In genomic region chr12:113162102-113163029, GRCh38 we compare ENCODE assay signal across 9 cellular contexts. TPM values are rescaled to one million over a fixed set of nuclear protein-coding genes. Genes with fewer than 3 reads are reported as not detected.
DNase-seq lines count a peak whose midpoint lies in the region; ATAC-seq and TF ChIP-seq lines count a peak whose summit lies in the region.
"Had no signal": no experiment of that assay in that cellular context is flagged by ENCODE, and none has a peak within 500 bp of the region (broad histone marks: within the 10 kb centered on the region; RNA-seq: fewer than 3 reads in every experiment).

No MANE protein-coding gene starts in this region.

- H3K9ac ChIP-seq in SK-N-SH, result no peak overlapping the region
- no peak overlapping the region for H3K9ac ChIP-seq in smooth muscle cell (ENCODE audit: low read depth)
- H3K9ac ChIP-seq: KMS-11 had no signal

- ATAC-seq in foreskin keratinocyte (peak; percentile 5), gastroesophageal sphincter (no peak)

- H3K79me2 ChIP-seq in SK-N-SH (ENCODE audit: insufficient read depth) (no peaks in the 10 kb centered on the region), smooth muscle cell (ENCODE audit: low read depth) (no peaks in the 10 kb centered on the region)

- TF ChIP-seq RAD21 in SK-N-SH (IDR thresholded peaks at IDR 0.05; ENCODE audit: low read length), result no peak

- no peak for TF ChIP-seq POLR2A in gastroesophageal sphincter (IDR thresholded peaks at IDR 0.05)
- TF ChIP-seq POLR2A in tibial nerve (IDR thresholded peaks at IDR 0.05), result no peak

- no peak for TF ChIP-seq CTCF in SK-N-SH (IDR thresholded peaks at IDR 0.05)
- TF ChIP-seq CTCF in foreskin keratinocyte (conservative IDR thresholded peaks at IDR 0.05), result no peak
- TF ChIP-seq CTCF in smooth muscle cell (IDR thresholded peaks at IDR 0.05; ENCODE audit: borderline replicate concordance, insufficient read depth, poor library complexity, severe bottlenecking), result no peak
- TF ChIP-seq CTCF in gastroesophageal sphincter (IDR thresholded peaks at IDR 0.05), result no peak
- no peak for TF ChIP-seq CTCF in tibial nerve (IDR thresholded peaks at IDR 0.05)

- H3K4me3 ChIP-seq in SK-N-SH (ENCODE audit: low read depth in 2 of 2, low read length in 1 of 2) (no peak overlapping the region; a peak in 1 of 4 replicates), smooth muscle cell (no peak overlapping the region), gastroesophageal sphincter (no peak overlapping the region), tibial nerve (no peak overlapping the region)

- H3F3A ChIP-seq in SK-N-SH (replicated peaks; ENCODE audit: insufficient read depth), result no peaks in the 10 kb centered on the region
- H3F3A ChIP-seq in smooth muscle cell (ENCODE audit: low read depth), result no peaks in the 10 kb centered on the region

- DNase-seq in DMS79 treated with DMSO at 0.1 percent for 48 hours (lab: John Stamatoyannopoulos, UW) (peak; percentile 15), DMS79 (lab: John Stamatoyannopoulos, UW) (no peak), SK-N-SH (peak; percentile 79), foreskin keratinocyte (no peak), smooth muscle cell (lab: John Stamatoyannopoulos, UW; ENCODE audit: unreplicated experiment) (peak; percentile 16), tibial nerve (ENCODE audit: low spot score in 2 of 2) (no peak)
- no peak for DNase-seq in activated naive CD4-positive, alpha-beta T cell treated with anti-CD3 and anti-CD28 coated beads, Interleukin-2, amount 50 U/mL, for 16 hours

- 81% methylated on average over 15 of the region's 25 CpGs for WGBS in SK-N-SH (ENCODE audit: low lambda C conversion rate)
- WGBS in smooth muscle cell (ENCODE audit: low lambda C conversion rate), result 77% methylated on average over 19 of the region's 25 CpGs
- 83 to 100% methylated on average over 1 of the region's 25 CpGs for WGBS in gastroesophageal sphincter (ENCODE audit: low coverage in 1 of 2), 2 donors
- 84 to 89% methylated on average over 22 to 25 of the region's 25 CpGs for WGBS in tibial nerve, 2 donors

- H3K36me3 ChIP-seq in SK-N-SH (replicated peaks in 1 of 2; ENCODE audit: control insufficient read depth in 1 of 2, insufficient read depth in 2 of 2, low read length in 1 of 2) (peaks cover 13 to 55% of the 10 kb centered on the region in 2 experiments), smooth muscle cell (ENCODE audit: low read depth) (no peaks in the 10 kb centered on the region), gastroesophageal sphincter (peaks cover 0 to 100% of the 10 kb centered on the region in 2 donors), tibial nerve (peaks cover 2 to 100% (median 42%) of the 10 kb centered on the region in 3 donors)

- H2AFZ ChIP-seq in SK-N-SH (ENCODE audit: low read depth) (no peak overlapping the region), smooth muscle cell (ENCODE audit: low read depth) (no peak overlapping the region)

- peak overlapping the region in 1 of 2 experiments; percentile 76; a peak in 2 of 4 replicates for H3K27ac ChIP-seq in SK-N-SH (ENCODE audit: low read depth in 2 of 2, low read length in 1 of 2)
- H3K27ac ChIP-seq in foreskin keratinocyte, result no peak overlapping the region
- no peak overlapping the region for H3K27ac ChIP-seq in smooth muscle cell (ENCODE audit: low read depth)
- H3K27ac ChIP-seq in gastroesophageal sphincter, result no peak overlapping the region
- H3K27ac ChIP-seq in tibial nerve, result no peak overlapping the region
- H3K27ac ChIP-seq: KMS-11 had no signal

- H3K9me3 ChIP-seq in SK-N-SH (no peaks in the 10 kb centered on the region), smooth muscle cell (replicated peaks; ENCODE audit: low read depth) (no peaks in the 10 kb centered on the region), gastroesophageal sphincter (no peaks in the 10 kb centered on the region), tibial nerve (no peaks in the 10 kb centered on the region)

- H3K27me3 ChIP-seq in SK-N-SH (ENCODE audit: insufficient read depth) (no peaks in the 10 kb centered on the region), foreskin keratinocyte (no peaks in the 10 kb centered on the region), smooth muscle cell (ENCODE audit: low read depth) (no peaks in the 10 kb centered on the region), gastroesophageal sphincter (no peaks in the 10 kb centered on the region), tibial nerve (no peaks in the 10 kb centered on the region)

- peaks cover 7 to 23% of the 10 kb centered on the region in 2 experiments; a peak in 2 of 4 replicates for H3K4me1 ChIP-seq in SK-N-SH (ENCODE audit: control insufficient read depth in 1 of 2, insufficient read depth in 2 of 2, low read depth in 1 of 2, low read length in 1 of 2)
- no peaks in the 10 kb centered on the region for H3K4me1 ChIP-seq in foreskin keratinocyte
- peaks cover 9% of the 10 kb centered on the region for H3K4me1 ChIP-seq in smooth muscle cell (ENCODE audit: low read depth)
- H3K4me1 ChIP-seq in gastroesophageal sphincter, result no peaks in the 10 kb centered on the region
- H3K4me1 ChIP-seq in tibial nerve, result no peaks in the 10 kb centered on the region

- H3K4me2 ChIP-seq in SK-N-SH (no peak overlapping the region), smooth muscle cell (no peak overlapping the region)
- H3K4me2 ChIP-seq: KMS-11 had no signal

- H4K20me1 ChIP-seq in SK-N-SH (ENCODE audit: insufficient read depth) (peaks cover 8% of the 10 kb centered on the region; the same call in 1 of the 2 replicates), smooth muscle cell (ENCODE audit: low read depth) (peaks cover 10% of the 10 kb centered on the region)

- TF ChIP-seq EP300 in SK-N-SH (IDR thresholded peaks at IDR 0.05; ENCODE audit: borderline replicate concordance in 1 of 2, low read depth in 1 of 2, low read length in 1 of 2) (no peak), gastroesophageal sphincter (IDR thresholded peaks at IDR 0.05) (no peak), tibial nerve (IDR thresholded peaks at IDR 0.05) (no peak)

- CTCF ChIA-PET in SK-N-SH (lab: Yijun Ruan, JAX), result interaction anchor here (0.8 to 5.6 kb wide), 6 partner anchors 9 to 170 kb away, joined by 3 to 39 read pairs (median 6); no protein-coding TSS in a partner anchor

- POLR2A ChIA-PET in SK-N-SH (lab: Yijun Ruan, JAX), result interaction anchor here (0.9 to 1.6 kb wide), 5 partner anchors 8 to 23 kb away, joined by 3 to 4 read pairs (median 3); partner anchors contain the start of genes CFAP73, DDX54 and RITA1

- no peaks in the 10 kb centered on the region for H3K9me2 ChIP-seq in SK-N-SH

RNA-seq across cellular contexts. Expression of gene CFAP73, which starts 12.8 kb away (rescaled TPM):
- polyA plus RNA-seq in SK-N-SH (2012; rRNA removed), result not detected in 2 replicates
- polyA plus RNA-seq in SK-N-SH (2012; cell fraction: cytosol; rRNA removed), result not detected in 2 replicates
- polyA plus RNA-seq in SK-N-SH (2012; cell fraction: nucleus; rRNA removed), result 0.05 and 0.14 TPM in 2 replicates
- not detected in 2 replicates for total RNA-seq in foreskin keratinocyte
- not detected in 2 replicates for polyA plus RNA-seq in foreskin keratinocyte
- total RNA-seq in smooth muscle cell, result not detected in 2 replicates
- not detected in 2 replicates for polyA plus RNA-seq in smooth muscle cell
- not detected for total RNA-seq in gastroesophageal sphincter
- not detected for total RNA-seq in tibial nerve

RNA-seq across cellular contexts. Expression of gene DDX54, which starts 22.9 kb away (rescaled TPM):
- 56.5 and 69.9 TPM in 2 replicates for polyA plus RNA-seq in SK-N-SH (2012; rRNA removed)
- polyA plus RNA-seq in SK-N-SH (2012; cell fraction: cytosol; rRNA removed), result 43.6 and 43.8 TPM in 2 replicates
- 113 and 236 TPM in 2 replicates for polyA plus RNA-seq in SK-N-SH (2012; cell fraction: nucleus; rRNA removed)
- total RNA-seq in foreskin keratinocyte, result 64.7 and 66.8 TPM in 2 replicates
- polyA plus RNA-seq in foreskin keratinocyte, result 95.1 and 95.8 TPM in 2 replicates
- 19.3 and 39.3 TPM in 2 replicates for total RNA-seq in smooth muscle cell
- 28.3 and 32.5 TPM in 2 replicates for polyA plus RNA-seq in smooth muscle cell
- total RNA-seq in gastroesophageal sphincter, result 10 to 100 TPM; 38.0 to 60.4 (median 53.3) TPM
- 100 to 1,000 TPM in 1 of 4 donors, 10 to 100 TPM in 3; 49.4 to 105 (median 83.0) TPM for total RNA-seq in tibial nerve

RNA-seq across cellular contexts. Expression of gene RITA1, which starts 23.2 kb away (rescaled TPM):
- polyA plus RNA-seq in SK-N-SH (2012; rRNA removed) (18.7 and 21.1 TPM in 2 replicates), foreskin keratinocyte (26.3 and 27.2 TPM in 2 replicates), smooth muscle cell (12.2 and 14.0 TPM in 2 replicates)
- 12.7 and 19.1 TPM in 2 replicates for polyA plus RNA-seq in SK-N-SH (2012; cell fraction: cytosol; rRNA removed)
- polyA plus RNA-seq in SK-N-SH (2012; cell fraction: nucleus; rRNA removed), result 13.0 and 15.6 TPM in 2 replicates
- total RNA-seq in foreskin keratinocyte (24.3 and 27.0 TPM in 2 replicates), smooth muscle cell (9.1 and 9.6 TPM in 2 replicates), gastroesophageal sphincter (10 to 100 TPM; 12.3 to 22.8 (median 16.6) TPM), tibial nerve (10 to 100 TPM in 3 of 4 donors, 1 to 10 TPM in 1; 8.3 to 27.5 (median 14.1) TPM)

RNA-seq across cellular contexts. Expression of gene RASAL1, which starts 26.8 kb away (rescaled TPM):
- not detected in 2 replicates for polyA plus RNA-seq in SK-N-SH (2012; rRNA removed)
- not detected in 2 replicates for polyA plus RNA-seq in SK-N-SH (2012; cell fraction: cytosol; rRNA removed)
- 0.04 TPM in 1 of 2 replicates, not detected in the other for polyA plus RNA-seq in SK-N-SH (2012; cell fraction: nucleus; rRNA removed)
- 0.07 TPM in 1 of 2 replicates, not detected in the other for total RNA-seq in foreskin keratinocyte
- polyA plus RNA-seq in foreskin keratinocyte, result not detected in 2 replicates
- total RNA-seq in smooth muscle cell, result not detected in 2 replicates
- polyA plus RNA-seq in smooth muscle cell, result not detected in 2 replicates
- total RNA-seq in gastroesophageal sphincter, result 1 to 10 TPM in 1 of 4 donors, not detected in 3; 1.7 TPM
- total RNA-seq in tibial nerve, result 1 to 10 TPM in 3 of 4 donors, under 1 TPM in 1; 0.87 to 5.2 (median 3.3) TPM

RNA-seq across cellular contexts. Expression of gene TPCN1, which starts 58.9 kb away (rescaled TPM):
- 10.3 and 15.7 TPM in 2 replicates for polyA plus RNA-seq in SK-N-SH (2012; rRNA removed)
- polyA plus RNA-seq in SK-N-SH (2012; cell fraction: cytosol; rRNA removed), result 7.0 and 10.7 TPM in 2 replicates
- polyA plus RNA-seq in SK-N-SH (2012; cell fraction: nucleus; rRNA removed), result 57.8 and 62.3 TPM in 2 replicates
- 14.3 and 15.9 TPM in 2 replicates for total RNA-seq in foreskin keratinocyte
- 8.9 and 10.5 TPM in 2 replicates for polyA plus RNA-seq in foreskin keratinocyte
- total RNA-seq in smooth muscle cell, result 12.1 and 12.9 TPM in 2 replicates
- polyA plus RNA-seq in smooth muscle cell, result 29.2 and 29.6 TPM in 2 replicates
- total RNA-seq in gastroesophageal sphincter, result 10 to 100 TPM; 24.0 to 47.0 (median 37.3) TPM
- 10 to 100 TPM; 62.7 to 77.6 (median 69.8) TPM for total RNA-seq in tibial nerve

Comparison
In these comparisons a context has a peak if more than half of its experiments do, and no peak if none do; other contexts are left out.
1. DNase-seq: peak in DMS79 treated with DMSO at 0.1 percent for 48 hours (single experiment), SK-N-SH (single experiment) and smooth muscle cell (single experiment); none in DMS79 (single experiment), foreskin keratinocyte (0 of 2), tibial nerve (0 of 2) and activated naive CD4-positive, alpha-beta T cell treated with anti-CD3 and anti-CD28 coated beads, Interleukin-2, amount 50 U/mL, for 16 hours (single experiment).